In genomic region chr1:48889615-48890014, GRCh38 we compare ENCODE assay signal across 26 cellular contexts.
"Had no signal": no experiment of that assay in that cellular context is flagged by ENCODE, and none has a peak within 500 bp of the region (broad histone marks: within the 10 kb centered on the region; RNA-seq: fewer than 3 reads in every experiment).

No MANE protein-coding gene starts in this region.

- H3K4me3 Mint-ChIP-seq: naive thymus-derived CD8-positive, alpha-beta T cell; nephron progenitor cell; neural progenitor cell; stimulated activated naive B cell treated with anti-CD40 and anti-IgM and Interleukin-4, amounts not matched to agents 10 μg/mL and 1 μg/mL and 100 μg/mL, for 72 hours had no signal

- ATAC-seq: naive thymus-derived CD8-positive, alpha-beta T cell; right cardiac atrium; sciatic nerve; stimulated activated naive B cell treated with anti-CD40 and anti-IgM and Interleukin-4, amounts not matched to agents 10 μg/mL and 1 μg/mL and 100 μg/mL, for 72 hours; stimulated activated naive CD8-positive, alpha-beta T cell treated with anti-CD3 and anti-CD28 coated beads, Interleukin-15, Interleukin-2, amounts not matched to agents 100 U/mL and 50 U/mL, for 24 hours had no signal

- H3K9me3 ChIP-seq: neutrophil, prostate gland, stomach, testis, thyroid gland, transverse colon, upper lobe of left lung, vagina had no signal

- H3K4me1 ChIP-seq: left ventricle myocardium inferior, prostate gland, stomach, testis, thyroid gland, transverse colon, upper lobe of left lung, vagina had no signal

- H3K4me2 ChIP-seq: neural progenitor cell had no signal

- H3K4me1 Mint-ChIP-seq: nephron progenitor cell had no signal

- H3K36me3 ChIP-seq: left ventricle myocardium inferior, neural progenitor cell, neutrophil, prostate gland, stomach, thyroid gland, transverse colon, upper lobe of left lung, vagina had no signal

- H3K27ac ChIP-seq: left ventricle myocardium inferior, neural progenitor cell, neutrophil, prostate gland, skin epidermis, stomach, testis, thyroid gland, transverse colon, upper lobe of left lung, vagina had no signal

- H3K9me3 Mint-ChIP-seq: neural progenitor cell had no signal

- H3K27me3 Mint-ChIP-seq: stimulated activated naive B cell treated with anti-CD40 and anti-IgM and Interleukin-4, amounts not matched to agents 10 μg/mL and 1 μg/mL and 100 μg/mL, for 72 hours had no signal

- H3K4me3 ChIP-seq: left ventricle myocardium inferior, lung, neural progenitor cell, prostate gland, skin epidermis, stomach, testis, thyroid gland, transverse colon, upper lobe of left lung, vagina had no signal

- H3K36me3 Mint-ChIP-seq: naive thymus-derived CD8-positive, alpha-beta T cell; neural progenitor cell; stimulated activated naive B cell treated with anti-CD40 and anti-IgM and Interleukin-4, amounts not matched to agents 10 μg/mL and 1 μg/mL and 100 μg/mL, for 72 hours had no signal

- H3K27ac Mint-ChIP-seq: naive thymus-derived CD8-positive, alpha-beta T cell; nephron progenitor cell; neural progenitor cell; stimulated activated naive B cell treated with anti-CD40 and anti-IgM and Interleukin-4, amounts not matched to agents 10 μg/mL and 1 μg/mL and 100 μg/mL, for 72 hours had no signal

- H3K9ac ChIP-seq: neural progenitor cell had no signal

- H2AFZ ChIP-seq: neural progenitor cell had no signal

- DNase-seq: hypothalamus; islet precursor cell; left ventricle myocardium inferior; naive thymus-derived CD8-positive, alpha-beta T cell; nephron progenitor cell; occipital lobe; retina; right cardiac atrium; stimulated activated CD4-positive, alpha-beta T cell treated with anti-CD3 and anti-CD28 coated beads, Interleukin-12 subunit alpha, Interleukin-12 subunit beta, amount 100 ng/mL, for 4 hours; stimulated activated CD4-positive, alpha-beta T cell treated with anti-CD3 and anti-CD28 coated beads, Interleukin-15, amount 100 ng/mL, for 24 hours; stimulated activated CD4-positive, alpha-beta T cell treated with anti-CD3 and anti-CD28 coated beads, Interleukin-2, amount 100 ng/mL, for 24 hours; stimulated activated CD4-positive, alpha-beta T cell treated with anti-CD3 and anti-CD28 coated beads, Interleukin-4, amount 100 ng/mL, for 1 hour; stimulated activated naive B cell treated with anti-CD40 and anti-IgM and Interleukin-4, amounts not matched to agents 10 μg/mL and 1 μg/mL and 100 μg/mL, for 72 hours; stimulated activated naive CD8-positive, alpha-beta T cell treated with anti-CD3 and anti-CD28 coated beads, Interleukin-15, Interleukin-2, amounts not matched to agents 100 U/mL and 50 U/mL, for 24 hours; stomach; testis; thyroid gland; transverse colon; upper lobe of left lung had no signal

- H3K27me3 ChIP-seq: neural progenitor cell, neutrophil, stomach, testis, thyroid gland, transverse colon, upper lobe of left lung, vagina had no signal
